16 cellular contexts compared by ENCODE assay signal in genomic region chr9:85420750-85421149, GRCh38.
DNase-seq lines count a peak whose midpoint lies in the region; ATAC-seq and TF ChIP-seq lines count a peak whose summit lies in the region.
"Had no signal": no experiment of that assay in that cellular context is flagged by ENCODE, and none has a peak within 500 bp of the region (broad histone marks: within the 10 kb centered on the region; RNA-seq: fewer than 3 reads in every experiment).

No MANE protein-coding gene starts in this region.

- TF ChIP-seq CTCF in GM12865 (IDR thresholded peaks at IDR 0.05; ENCODE audit: insufficient read depth, low read depth, low read length, missing control alignments), result no peak
- TF ChIP-seq CTCF in chondrocyte (IDR thresholded peaks at IDR 0.05), result no peak
- no peak for TF ChIP-seq CTCF in natural killer cell (IDR thresholded peaks at IDR 0.05)
- TF ChIP-seq CTCF in Caco-2 (IDR thresholded peaks at IDR 0.05; ENCODE audit: insufficient read depth in 1 of 2, low read depth in 1 of 2, low read length in 1 of 2, severe bottlenecking in 1 of 2, unreplicated experiment in 1 of 2), result no peak

- peak; percentile 24 for DNase-seq in GM12865 (ENCODE audit: low read depth)
- no peak for DNase-seq in chondrocyte (ENCODE audit: low spot score)
- no peak for DNase-seq in natural killer cell
- DNase-seq in Right ventricle myocardium superior, result no peak
- no peak for DNase-seq in nucleus accumbens (lab: John Stamatoyannopoulos, UW)
- DNase-seq in Caco-2, result no peak
- DNase-seq: CD8-positive, alpha-beta T cell; dorsolateral prefrontal cortex; heart right ventricle; NCI-H1105; NCI-H774; uterus had no signal

- POLR2A ChIA-PET in Caco-2 (lab: Charles Lee), result no interaction called here

- H3K36me3 Mint-ChIP-seq in chondrocyte (ENCODE audit: low read depth), result no peaks in the 10 kb centered on the region
- H3K36me3 Mint-ChIP-seq in natural killer cell, result no peaks in the 10 kb centered on the region
- no peaks in the 10 kb centered on the region for H3K36me3 Mint-ChIP-seq in activated T-helper 17 cell treated with anti-CD3 and anti-CD28 coated beads, Interleukin-2, amount 50 U/mL, for 72 hours (ENCODE audit: low read depth)
- no peaks in the 10 kb centered on the region for H3K36me3 Mint-ChIP-seq in Caco-2 (ENCODE audit: insufficient read depth, unreplicated experiment)
- H3K36me3 Mint-ChIP-seq: activated naive CD8-positive, alpha-beta T cell; CD8-positive, alpha-beta T cell had no signal

- no TSS peak for BruUV-seq in Caco-2 (replicated peaks; lab: Mats Ljungman, UMichigan)

- no peaks in the 10 kb centered on the region for H3K36me3 ChIP-seq in Caco-2 (ENCODE audit: control insufficient read depth, insufficient read depth, low read length)
- H3K36me3 ChIP-seq: heart right ventricle, uterus had no signal

- H3K27me3 Mint-ChIP-seq in chondrocyte (ENCODE audit: low read depth), result peaks cover 3% of the 10 kb centered on the region
- peaks cover 7 to 9% of the 10 kb centered on the region in 2 donors for H3K27me3 Mint-ChIP-seq in natural killer cell (ENCODE audit: low read depth in 2 of 2)
- peaks cover 8% of the 10 kb centered on the region for H3K27me3 Mint-ChIP-seq in activated T-helper 17 cell treated with anti-CD3 and anti-CD28 coated beads, Interleukin-2, amount 50 U/mL, for 72 hours
- H3K27me3 Mint-ChIP-seq in Caco-2 (ENCODE audit: insufficient read depth, unreplicated experiment), result peaks cover 3% of the 10 kb centered on the region

- H3K27me3 ChIP-seq in Caco-2 (replicated peaks; ENCODE audit: control insufficient read depth, insufficient read depth, low read length), result no peaks in the 10 kb centered on the region
- H3K27me3 ChIP-seq: dorsolateral prefrontal cortex, uterus had no signal

- CTCF ChIA-PET in Caco-2 (lab: Charles Lee), result no interaction called here

- peak; percentile 47 for ATAC-seq in HG02642 (IDR thresholded peaks at IDR 0.05; ENCODE audit: poor library complexity, unreplicated experiment)
- peak; percentile 49 to 77 (median 60) for ATAC-seq in natural killer cell
- ATAC-seq in Right ventricle myocardium superior (ENCODE audit: poor library complexity), result no peak
- ATAC-seq in activated T-helper 17 cell treated with anti-CD3 and anti-CD28 coated beads, Interleukin-2, amount 50 U/mL, for 72 hours (replicated peaks), result no peak
- ATAC-seq: CD8-positive, alpha-beta T cell; heart right ventricle had no signal

- no peaks in the 10 kb centered on the region for H3K9me3 ChIP-seq in Caco-2
- H3K9me3 ChIP-seq: uterus had no signal

- intact Hi-C loops in natural killer cell (cut with micrococcal nuclease) (loop anchor here (10.0 kb wide), 1 partner anchor 194 kb away; no protein-coding TSS in a partner anchor), Right ventricle myocardium superior (cut with DNase I) (no loop called here), Caco-2 (cut with micrococcal nuclease; ENCODE audit: unreplicated experiment) (no loop called here)

- H3K4me3 Mint-ChIP-seq in chondrocyte (ENCODE audit: unreplicated experiment) (no peak overlapping the region), natural killer cell (peak overlapping the region; percentile 56), Caco-2 (ENCODE audit: unreplicated experiment) (no peak overlapping the region)
- H3K4me3 Mint-ChIP-seq in activated T-helper 17 cell treated with anti-CD3 and anti-CD28 coated beads, Interleukin-2, amount 50 U/mL, for 72 hours, result no peak overlapping the region
- H3K4me3 Mint-ChIP-seq: activated naive CD8-positive, alpha-beta T cell; CD8-positive, alpha-beta T cell had no signal

- H3K27ac Mint-ChIP-seq in chondrocyte (ENCODE audit: unreplicated experiment), result peak overlapping the region; percentile 24
- H3K27ac Mint-ChIP-seq in natural killer cell, result peak overlapping the region; percentile 60 to 77
- no peak overlapping the region for H3K27ac Mint-ChIP-seq in activated T-helper 17 cell treated with anti-CD3 and anti-CD28 coated beads, Interleukin-2, amount 50 U/mL, for 72 hours
- H3K27ac Mint-ChIP-seq in Caco-2 (ENCODE audit: unreplicated experiment), result no peak overlapping the region
- H3K27ac Mint-ChIP-seq: activated naive CD8-positive, alpha-beta T cell; CD8-positive, alpha-beta T cell had no signal

- H3K4me3 ChIP-seq in GM12865 (ENCODE audit: low read depth, low read length) (no peak overlapping the region), Caco-2 (ENCODE audit: low read depth, low read length) (no peak overlapping the region)
- H3K4me3 ChIP-seq: dorsolateral prefrontal cortex, heart right ventricle, smooth muscle cell, uterus had no signal

- peaks cover 22% of the 10 kb centered on the region for H3K4me1 Mint-ChIP-seq in chondrocyte (ENCODE audit: low read depth)
- H3K4me1 Mint-ChIP-seq in natural killer cell, result peaks cover 20 to 21% of the 10 kb centered on the region in 2 donors
- peaks cover 10% of the 10 kb centered on the region for H3K4me1 Mint-ChIP-seq in activated T-helper 17 cell treated with anti-CD3 and anti-CD28 coated beads, Interleukin-2, amount 50 U/mL, for 72 hours
- no peaks in the 10 kb centered on the region for H3K4me1 Mint-ChIP-seq in Caco-2 (ENCODE audit: low read depth, unreplicated experiment)

- H3K9me3 Mint-ChIP-seq in chondrocyte (ENCODE audit: low read depth) (peaks cover 3% of the 10 kb centered on the region), natural killer cell (no peaks in the 10 kb centered on the region), Caco-2 (ENCODE audit: unreplicated experiment) (no peaks in the 10 kb centered on the region)
- peaks cover 4% of the 10 kb centered on the region for H3K9me3 Mint-ChIP-seq in activated T-helper 17 cell treated with anti-CD3 and anti-CD28 coated beads, Interleukin-2, amount 50 U/mL, for 72 hours
- H3K9me3 Mint-ChIP-seq: CD8-positive, alpha-beta T cell had no signal

- H3K4me1 ChIP-seq in Caco-2, result no peaks in the 10 kb centered on the region
- H3K4me1 ChIP-seq: uterus had no signal

Comparison
In these comparisons a context has a peak if more than half of its experiments do, and no peak if none do; other contexts are left out.
1. ATAC-seq: peak in HG02642 (single experiment) and natural killer cell (3 of 3); none in Right ventricle myocardium superior (single experiment) and activated T-helper 17 cell treated with anti-CD3 and anti-CD28 coated beads, Interleukin-2, amount 50 U/mL, for 72 hours (single experiment).
2. H3K27ac Mint-ChIP-seq: peak in chondrocyte (single experiment) and natural killer cell (2 of 2); none in activated T-helper 17 cell treated with anti-CD3 and anti-CD28 coated beads, Interleukin-2, amount 50 U/mL, for 72 hours (single experiment) and Caco-2 (single experiment).